In the genomic region with DNA sequence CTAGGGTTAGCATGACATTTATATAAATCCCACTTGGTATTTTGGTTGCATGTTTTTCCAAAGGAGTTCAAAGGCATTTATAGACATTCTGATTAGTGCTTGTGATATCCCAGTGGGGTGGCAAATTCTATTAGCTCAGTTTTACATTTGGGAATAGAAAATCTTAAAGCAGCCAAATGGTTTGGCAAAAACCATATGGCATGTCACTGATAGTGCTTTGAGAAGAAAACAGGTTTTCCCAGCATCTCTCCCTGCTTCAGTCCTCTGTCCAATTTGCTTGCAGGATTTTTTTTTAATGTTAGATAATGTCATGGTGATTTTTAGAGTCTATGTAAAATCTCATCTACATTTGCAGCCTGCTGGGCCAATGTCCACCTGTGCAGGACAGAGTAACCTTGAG, we compare ENCODE assay signal across 16 cellular contexts.
"Had no signal": no experiment of that assay in that cellular context is flagged by ENCODE, and none has a peak within 500 bp of the region (broad histone marks: within the 10 kb centered on the region; RNA-seq: fewer than 3 reads in every experiment).

No MANE protein-coding gene starts in this region.

- H3K9me3 ChIP-seq: lower lobe of right lung, neutrophil, sigmoid colon, stomach, uterus had no signal

- H3K4me1 ChIP-seq: lower lobe of right lung had no signal

- H3K27ac ChIP-seq: coronary artery, lower lobe of right lung, neutrophil, skin epidermis had no signal

- DNase-seq: effector CD8-positive, alpha-beta T cell; foreskin melanocyte; hypothalamus; islet precursor cell; lower lobe of right lung; naive thymus-derived CD4-positive, alpha-beta T cell; nephron progenitor cell; posterior cingulate gyrus; sigmoid colon; stimulated activated naive CD4-positive, alpha-beta T cell; stomach; substantia nigra; uterus had no signal

- ATAC-seq: lower lobe of right lung; naive thymus-derived CD4-positive, alpha-beta T cell had no signal

- H3K36me3 ChIP-seq: lower lobe of right lung, neutrophil, sigmoid colon, stomach, uterus had no signal

- H3K4me3 ChIP-seq: coronary artery, lower lobe of right lung, sigmoid colon, skin epidermis, stomach, uterus had no signal

- H3K27me3 ChIP-seq: neutrophil, sigmoid colon, uterus had no signal
